ENCODE assay signal across 1 cellular context in genomic region chr3:21620511-21621395, GRCh38.
TF ChIP-seq lines count a peak whose summit lies in the region.

No MANE protein-coding gene starts in this region.

TF ChIP-seq in GM23338, 12 proteins besides CTCF, POLR2A, EP300 and RAD21 (continued from another document):
- TF ChIP-seq, protein P1, sequence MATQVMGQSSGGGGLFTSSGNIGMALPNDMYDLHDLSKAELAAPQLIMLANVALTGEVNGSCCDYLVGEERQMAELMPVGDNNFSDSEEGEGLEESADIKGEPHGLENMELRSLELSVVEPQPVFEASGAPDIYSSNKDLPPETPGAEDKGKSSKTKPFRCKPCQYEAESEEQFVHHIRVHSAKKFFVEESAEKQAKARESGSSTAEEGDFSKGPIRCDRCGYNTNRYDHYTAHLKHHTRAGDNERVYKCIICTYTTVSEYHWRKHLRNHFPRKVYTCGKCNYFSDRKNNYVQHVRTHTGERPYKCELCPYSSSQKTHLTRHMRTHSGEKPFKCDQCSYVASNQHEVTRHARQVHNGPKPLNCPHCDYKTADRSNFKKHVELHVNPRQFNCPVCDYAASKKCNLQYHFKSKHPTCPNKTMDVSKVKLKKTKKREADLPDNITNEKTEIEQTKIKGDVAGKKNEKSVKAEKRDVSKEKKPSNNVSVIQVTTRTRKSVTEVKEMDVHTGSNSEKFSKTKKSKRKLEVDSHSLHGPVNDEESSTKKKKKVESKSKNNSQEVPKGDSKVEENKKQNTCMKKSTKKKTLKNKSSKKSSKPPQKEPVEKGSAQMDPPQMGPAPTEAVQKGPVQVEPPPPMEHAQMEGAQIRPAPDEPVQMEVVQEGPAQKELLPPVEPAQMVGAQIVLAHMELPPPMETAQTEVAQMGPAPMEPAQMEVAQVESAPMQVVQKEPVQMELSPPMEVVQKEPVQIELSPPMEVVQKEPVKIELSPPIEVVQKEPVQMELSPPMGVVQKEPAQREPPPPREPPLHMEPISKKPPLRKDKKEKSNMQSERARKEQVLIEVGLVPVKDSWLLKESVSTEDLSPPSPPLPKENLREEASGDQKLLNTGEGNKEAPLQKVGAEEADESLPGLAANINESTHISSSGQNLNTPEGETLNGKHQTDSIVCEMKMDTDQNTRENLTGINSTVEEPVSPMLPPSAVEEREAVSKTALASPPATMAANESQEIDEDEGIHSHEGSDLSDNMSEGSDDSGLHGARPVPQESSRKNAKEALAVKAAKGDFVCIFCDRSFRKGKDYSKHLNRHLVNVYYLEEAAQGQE (IDR thresholded peaks at IDR 0.05; ENCODE audit: unreplicated experiment), result no peak
- TF ChIP-seq, protein P2, sequence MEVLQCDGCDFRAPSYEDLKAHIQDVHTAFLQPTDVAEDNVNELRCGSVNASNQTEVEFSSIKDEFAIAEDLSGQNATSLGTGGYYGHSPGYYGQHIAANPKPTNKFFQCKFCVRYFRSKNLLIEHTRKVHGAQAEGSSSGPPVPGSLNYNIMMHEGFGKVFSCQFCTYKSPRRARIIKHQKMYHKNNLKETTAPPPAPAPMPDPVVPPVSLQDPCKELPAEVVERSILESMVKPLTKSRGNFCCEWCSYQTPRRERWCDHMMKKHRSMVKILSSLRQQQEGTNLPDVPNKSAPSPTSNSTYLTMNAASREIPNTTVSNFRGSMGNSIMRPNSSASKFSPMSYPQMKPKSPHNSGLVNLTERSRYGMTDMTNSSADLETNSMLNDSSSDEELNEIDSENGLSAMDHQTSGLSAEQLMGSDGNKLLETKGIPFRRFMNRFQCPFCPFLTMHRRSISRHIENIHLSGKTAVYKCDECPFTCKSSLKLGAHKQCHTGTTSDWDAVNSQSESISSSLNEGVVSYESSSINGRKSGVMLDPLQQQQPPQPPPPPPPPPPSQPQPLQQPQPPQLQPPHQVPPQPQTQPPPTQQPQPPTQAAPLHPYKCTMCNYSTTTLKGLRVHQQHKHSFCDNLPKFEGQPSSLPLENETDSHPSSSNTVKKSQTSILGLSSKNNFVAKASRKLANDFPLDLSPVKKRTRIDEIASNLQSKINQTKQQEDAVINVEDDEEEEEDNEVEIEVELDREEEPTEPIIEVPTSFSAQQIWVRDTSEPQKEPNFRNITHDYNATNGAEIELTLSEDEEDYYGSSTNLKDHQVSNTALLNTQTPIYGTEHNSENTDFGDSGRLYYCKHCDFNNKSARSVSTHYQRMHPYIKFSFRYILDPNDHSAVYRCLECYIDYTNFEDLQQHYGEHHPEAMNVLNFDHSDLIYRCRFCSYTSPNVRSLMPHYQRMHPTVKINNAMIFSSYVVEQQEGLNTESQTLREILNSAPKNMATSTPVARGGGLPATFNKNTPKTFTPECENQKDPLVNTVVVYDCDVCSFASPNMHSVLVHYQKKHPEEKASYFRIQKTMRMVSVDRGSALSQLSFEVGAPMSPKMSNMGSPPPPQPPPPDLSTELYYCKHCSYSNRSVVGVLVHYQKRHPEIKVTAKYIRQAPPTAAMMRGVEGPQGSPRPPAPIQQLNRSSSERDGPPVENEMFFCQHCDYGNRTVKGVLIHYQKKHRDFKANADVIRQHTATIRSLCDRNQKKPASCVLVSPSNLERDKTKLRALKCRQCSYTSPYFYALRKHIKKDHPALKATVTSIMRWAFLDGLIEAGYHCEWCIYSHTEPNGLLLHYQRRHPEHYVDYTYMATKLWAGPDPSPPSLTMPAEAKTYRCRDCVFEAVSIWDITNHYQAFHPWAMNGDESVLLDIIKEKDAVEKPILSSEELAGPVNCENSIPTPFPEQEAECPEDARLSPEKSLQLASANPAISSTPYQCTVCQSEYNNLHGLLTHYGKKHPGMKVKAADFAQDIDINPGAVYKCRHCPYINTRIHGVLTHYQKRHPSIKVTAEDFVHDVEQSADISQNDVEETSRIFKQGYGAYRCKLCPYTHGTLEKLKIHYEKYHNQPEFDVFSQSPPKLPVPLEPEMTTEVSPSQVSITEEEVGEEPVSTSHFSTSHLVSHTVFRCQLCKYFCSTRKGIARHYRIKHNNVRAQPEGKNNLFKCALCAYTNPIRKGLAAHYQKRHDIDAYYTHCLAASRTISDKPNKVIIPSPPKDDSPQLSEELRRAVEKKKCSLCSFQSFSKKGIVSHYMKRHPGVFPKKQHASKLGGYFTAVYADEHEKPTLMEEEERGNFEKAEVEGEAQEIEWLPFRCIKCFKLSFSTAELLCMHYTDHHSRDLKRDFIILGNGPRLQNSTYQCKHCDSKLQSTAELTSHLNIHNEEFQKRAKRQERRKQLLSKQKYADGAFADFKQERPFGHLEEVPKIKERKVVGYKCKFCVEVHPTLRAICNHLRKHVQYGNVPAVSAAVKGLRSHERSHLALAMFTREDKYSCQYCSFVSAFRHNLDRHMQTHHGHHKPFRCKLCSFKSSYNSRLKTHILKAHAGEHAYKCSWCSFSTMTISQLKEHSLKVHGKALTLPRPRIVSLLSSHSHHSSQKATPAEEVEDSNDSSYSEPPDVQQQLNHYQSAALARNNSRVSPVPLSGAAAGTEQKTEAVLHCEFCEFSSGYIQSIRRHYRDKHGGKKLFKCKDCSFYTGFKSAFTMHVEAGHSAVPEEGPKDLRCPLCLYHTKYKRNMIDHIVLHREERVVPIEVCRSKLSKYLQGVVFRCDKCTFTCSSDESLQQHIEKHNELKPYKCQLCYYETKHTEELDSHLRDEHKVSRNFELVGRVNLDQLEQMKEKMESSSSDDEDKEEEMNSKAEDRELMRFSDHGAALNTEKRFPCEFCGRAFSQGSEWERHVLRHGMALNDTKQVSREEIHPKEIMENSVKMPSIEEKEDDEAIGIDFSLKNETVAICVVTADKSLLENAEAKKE (CRISPR knock-in tag; IDR thresholded peaks at IDR 0.05), result no peak
- TF ChIP-seq POLR2AphosphoS5 (IDR thresholded peaks at IDR 0.05; ENCODE audit: low read depth) (no peak), EZH2 (IDR thresholded peaks at IDR 0.05; ENCODE audit: low read depth, unreplicated experiment) (no peak), ZNF114 (CRISPR knock-in tag; IDR thresholded peaks at IDR 0.05) (no peak)
